In the genomic region with DNA sequence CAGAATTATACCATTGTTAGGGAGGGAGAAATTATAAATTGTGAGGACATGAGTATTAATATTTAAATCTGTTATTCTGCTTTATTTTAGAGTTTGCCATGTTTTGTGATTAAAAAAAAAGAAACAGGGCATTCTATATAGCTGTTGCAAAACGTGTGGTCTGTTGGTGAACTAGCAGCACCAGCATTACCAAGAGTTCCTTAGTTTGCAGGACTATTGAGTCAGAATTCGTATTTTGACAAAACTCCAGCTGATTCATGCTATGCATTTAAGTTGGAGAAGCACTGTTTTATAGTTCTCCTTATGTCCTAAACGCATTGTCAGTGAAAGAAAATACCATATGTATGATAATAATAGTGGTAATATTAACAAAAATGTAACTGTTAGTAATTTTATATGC, we compare ENCODE assay signal across 7 cellular contexts.
DNase-seq lines count a peak whose midpoint lies in the region; ATAC-seq and TF ChIP-seq lines count a peak whose summit lies in the region.
"Not testable (repeated sequence)": the region's sequence is repeated elsewhere in the genome, so short reads cannot be mapped to it uniquely, and the experiment has no call there.

No MANE protein-coding gene starts in this region.

- TF ChIP-seq POLR2A in NB4 (IDR thresholded peaks at IDR 0.05; ENCODE audit: extremely low read depth, insufficient read length): not testable (repeated sequence)

- not testable (repeated sequence) for H4K20me1 ChIP-seq in DND-41 (ENCODE audit: insufficient read depth, low read length); PC-3 (ENCODE audit: low read length); SU-DHL-6 (ENCODE audit: low read depth, low read length)

- DNase-seq in AML-193 (lab: John Stamatoyannopoulos, UW): peak; percentile 78 to 82
- not testable (repeated sequence) for DNase-seq in DND-41
- peak; percentile 43 to 68 for DNase-seq in Kasumi-1 (lab: John Stamatoyannopoulos, UW)
- peak; percentile 20 for DNase-seq in NB4 (ENCODE audit: low read depth)
- peak; percentile 22 for DNase-seq in PC-3

- not testable (repeated sequence) for H3K36me3 ChIP-seq in DND-41 (ENCODE audit: insufficient read depth, low read length); PC-3 (ENCODE audit: low read depth, low read length); SU-DHL-6 (ENCODE audit: low read length); neutrophil

- POLR2A ChIA-PET in PC-3 (lab: Charles Lee; ENCODE audit: unreplicated experiment): not testable (repeated sequence)

- intact Hi-C loops in PC-3 (cut with micrococcal nuclease): not testable (repeated sequence)

- H3K4me3 ChIP-seq in DND-41 (ENCODE audit: low read depth in 1 of 2, low read length in 2 of 2); NB4 (ENCODE audit: low read depth, low read length); PC-3 (ENCODE audit: low read length); SU-DHL-6 (ENCODE audit: insufficient read depth, low read length, poor library complexity, severe bottlenecking): not testable (repeated sequence)
- peak overlapping the region in 1 of 2 experiments; percentile 30 for H3K4me3 ChIP-seq in neutrophil (ENCODE audit: low read depth in 1 of 2, low read length in 1 of 2)

- H3K9me3 ChIP-seq in DND-41 (ENCODE audit: insufficient read depth, low read length, severe bottlenecking); PC-3 (ENCODE audit: low read length); SU-DHL-6 (ENCODE audit: insufficient read depth, low read length); neutrophil: not testable (repeated sequence)

- BruUV-seq in PC-3 (replicated peaks; lab: Mats Ljungman, UMichigan): not testable (repeated sequence)

- H3K79me2 ChIP-seq in DND-41 (ENCODE audit: insufficient read depth, low read length); PC-3 (ENCODE audit: low read length); SU-DHL-6 (ENCODE audit: insufficient read depth, low read length): not testable (repeated sequence)

- H3K9ac ChIP-seq in DND-41 (ENCODE audit: low read depth, low read length); PC-3 (ENCODE audit: low read length): not testable (repeated sequence)
- 0 out of 2 replicates have a peak overlapping the region, but pooled peaks have one; percentile 13 for H3K9ac ChIP-seq in SU-DHL-6 (ENCODE audit: low read length)

- CTCF ChIA-PET in PC-3 (lab: Charles Lee): not testable (repeated sequence)

- H2AFZ ChIP-seq in DND-41 (ENCODE audit: low read depth, low read length); PC-3 (ENCODE audit: low read length): not testable (repeated sequence)
- peak overlapping the region; percentile 68 for H2AFZ ChIP-seq in SU-DHL-6 (ENCODE audit: low read depth, low read length, severe bottlenecking)

- H3K9me2 ChIP-seq in PC-3 (replicated peaks; ENCODE audit: low read length); SU-DHL-6 (replicated peaks; ENCODE audit: insufficient read depth, low read length): not testable (repeated sequence)

- H3K4me1 ChIP-seq in DND-41 (ENCODE audit: insufficient read depth, low read length) (peaks cover 22% of the 10 kb centered on the region), neutrophil (ENCODE audit: control insufficient read depth in 1 of 2, insufficient read depth in 1 of 2, low read depth in 1 of 2, low read length in 1 of 2) (peaks cover 24 to 48% of the 10 kb centered on the region in 2 experiments)
- not testable (repeated sequence) for H3K4me1 ChIP-seq in PC-3 (ENCODE audit: insufficient read depth, low read length)

- TF ChIP-seq CTCF in DND-41 (IDR thresholded peaks at IDR 0.05; ENCODE audit: borderline replicate concordance, extremely low read depth, low read length, poor library complexity, severe bottlenecking); NB4 (IDR thresholded peaks at IDR 0.05; ENCODE audit: low read depth, low read length); PC-3 (conservative IDR thresholded peaks at IDR 0.05; ENCODE audit: low read depth, low read length); SU-DHL-6 (IDR thresholded peaks at IDR 0.05; ENCODE audit: insufficient read depth, low read length, poor library complexity, severe bottlenecking); neutrophil (IDR thresholded peaks at IDR 0.05): not testable (repeated sequence)

- not testable (repeated sequence) for H3K27me3 ChIP-seq in DND-41 (ENCODE audit: insufficient read depth, low read length, poor library complexity); PC-3 (ENCODE audit: low read length); SU-DHL-6 (ENCODE audit: low read length); neutrophil

- ATAC-seq in DND-41 (ENCODE audit: insufficient read depth, low read depth): peak; percentile 71
- not testable (repeated sequence) for ATAC-seq in PC-3

- H3F3A ChIP-seq in PC-3 (ENCODE audit: low read length, unreplicated experiment); SU-DHL-6 (ENCODE audit: insufficient read depth): not testable (repeated sequence)

- peak overlapping the region; percentile 14; the same call in 1 of the 2 replicates for H3K4me2 ChIP-seq in DND-41 (ENCODE audit: insufficient read depth, low read length)
- H3K4me2 ChIP-seq in PC-3 (ENCODE audit: low read length): not testable (repeated sequence)
- peak overlapping the region; percentile 61 for H3K4me2 ChIP-seq in SU-DHL-6 (ENCODE audit: low read depth, low read length, poor library complexity, severe bottlenecking)

- peak overlapping the region; percentile 52; the same call in 1 of the 2 replicates for H3K27ac ChIP-seq in DND-41 (ENCODE audit: low read length)
- H3K27ac ChIP-seq in PC-3 (ENCODE audit: low read length): not testable (repeated sequence)
- peak overlapping the region; percentile 74 for H3K27ac ChIP-seq in SU-DHL-6 (ENCODE audit: low read depth, low read length)
- H3K27ac ChIP-seq in neutrophil: peak overlapping the region; percentile 81
